10 cellular contexts compared by ENCODE assay signal in genomic region chr7:47978790-47979144, GRCh38. TPM values are rescaled to one million over a fixed set of nuclear protein-coding genes. Genes with fewer than 3 reads are reported as not detected.
DNase-seq lines count a peak whose midpoint lies in the region; ATAC-seq, FAIRE-seq and TF ChIP-seq lines count a peak whose summit lies in the region.
"Had no signal": no experiment of that assay in that cellular context is flagged by ENCODE, and none has a peak within 500 bp of the region (broad histone marks: within the 10 kb centered on the region; RNA-seq: fewer than 3 reads in every experiment).

No MANE protein-coding gene starts in this region.

- H3K27ac ChIP-seq in K562 (ENCODE audit: extremely low read depth, low read depth, low read length): peak overlapping the region; percentile 82
- peak overlapping the region; percentile 84 for H3K27ac ChIP-seq in lower lobe of right lung
- H3K27ac ChIP-seq in transverse colon: peak overlapping the region; percentile 83 to 91 (median 88)

- H3K79me2 ChIP-seq in K562 (ENCODE audit: control insufficient read depth, insufficient read depth, low read length): peaks cover 16% of the 10 kb centered on the region

- TF ChIP-seq POLR2A in K562 (conservative IDR thresholded peaks at IDR 0.05) (no peak), transverse colon (IDR thresholded peaks at IDR 0.05) (no peak)

- TF ChIP-seq RAD21 in K562 (CRISPR knock-in tag; conservative IDR thresholded peaks at IDR 0.05 in 1 of 2, IDR thresholded peaks at IDR 0.05 in 1 of 2): no peak

- CTCF ChIA-PET in K562 (lab: Yijun Ruan, JAX; ENCODE audit: low intra/inter-chr PET ratio): no interaction called here

- in situ Hi-C loops in K562 (cut with MboI): no loop called here
- in situ Hi-C loops in transverse colon (cut with MboI; ENCODE audit: low pct_ligation_motif_present in 1 of 4, low pct_unique_long_range_greater_than_20kb in 1 of 4, low sequenced_read_pairs in 3 of 4): no loop called here

- peak overlapping the region; percentile 94 for H3K27ac Mint-ChIP-seq in activated T-cell treated with anti-CD3 and anti-CD28 coated beads, Interleukin-2, amount 50 U/mL, for 24 hours

- H3K4me1 ChIP-seq in K562 (replicated peaks in 1 of 2; ENCODE audit: control insufficient read depth in 2 of 2, insufficient read depth in 2 of 2, low read length in 2 of 2) (peaks cover 5 to 6% of the 10 kb centered on the region in 2 experiments; a peak in 4 of 5 replicates), lower lobe of right lung (peaks cover 18% of the 10 kb centered on the region), transverse colon (peaks cover 7 to 10% (median 9%) of the 10 kb centered on the region in 4 donors)

- H3K36me3 Mint-ChIP-seq in activated T-cell treated with anti-CD3 and anti-CD28 coated beads, Interleukin-2, amount 50 U/mL, for 24 hours (ENCODE audit: low read depth): peaks cover 54% of the 10 kb centered on the region

- POLR2A ChIA-PET in K562 (lab: Yijun Ruan, JAX): interaction anchor here (0.6 to 0.9 kb wide), 3 partner anchors 10 to 110 kb away, joined by 3 to 4 read pairs (median 4); no protein-coding TSS in a partner anchor

- H3K9me1 ChIP-seq in K562 (ENCODE audit: control insufficient read depth, insufficient read depth, low read length): no peaks in the 10 kb centered on the region

- H3K4me3 ChIP-seq in K562 (peak overlapping the region; percentile 53), lower lobe of right lung (peak overlapping the region; percentile 75), transverse colon (peak overlapping the region; percentile 54 to 79 (median 65))

- no peaks in the 10 kb centered on the region for H3K27me3 Mint-ChIP-seq in activated T-cell treated with anti-CD3 and anti-CD28 coated beads, Interleukin-2, amount 50 U/mL, for 24 hours

- no peak for DNase-seq in activated T-cell treated with anti-CD3 and anti-CD28 coated beads, Interleukin-2, amount 50 U/mL, for 24 hours
- DNase-seq in activated T-cell treated with anti-CD3 and anti-CD28 coated beads, Interleukin-2, amount 50 U/mL, for 1 hour: no peak
- DNase-seq in K562 (ENCODE audit: extremely low read depth in 1 of 4, low spot score in 3 of 4) (no peak), lower lobe of right lung (no peak), transverse colon (no peak), NCI-H748 (lab: John Stamatoyannopoulos, UW; ENCODE audit: unreplicated experiment) (no peak)
- no peak for DNase-seq in activated CD4-positive, alpha-beta T cell treated with anti-CD3 and anti-CD28 coated beads for 1 hour

- H3K4me1 Mint-ChIP-seq in activated T-cell treated with anti-CD3 and anti-CD28 coated beads, Interleukin-2, amount 50 U/mL, for 24 hours (ENCODE audit: low read depth): peaks cover 38% of the 10 kb centered on the region

- no peaks in the 10 kb centered on the region for H3K27me3 ChIP-seq in K562 (ENCODE audit: control insufficient read depth in 2 of 2, insufficient read depth in 2 of 2, low read length in 2 of 2)
- H3K27me3 ChIP-seq in lower lobe of right lung (ENCODE audit: low read depth): no peaks in the 10 kb centered on the region
- no peaks in the 10 kb centered on the region for H3K27me3 ChIP-seq in transverse colon

- WGBS in K562 (ENCODE audit: insufficient coverage, low coverage, missing lambda C conversion rate): 0% methylated on average over 4 of the region's 4 CpGs
- WGBS in transverse colon (ENCODE audit: low coverage in 1 of 2), 2 donors: 4 to 7% methylated on average over 4 of the region's 4 CpGs

- TF ChIP-seq EP300 in K562 (IDR thresholded peaks at IDR 0.05; ENCODE audit: low read length): no peak
- TF ChIP-seq EP300 in transverse colon (IDR thresholded peaks at IDR 0.05; ENCODE audit: low read depth): no peak

- ATAC-seq in K562: no peak
- no peak for ATAC-seq in lower lobe of right lung
- no peak for ATAC-seq in HG02870 (IDR thresholded peaks at IDR 0.05; ENCODE audit: unreplicated experiment)

- intact Hi-C loops in K562 (cut with micrococcal nuclease) (loop anchor here (2.0 kb wide), 1 partner anchor 110 kb away; the partner anchor contains the start of gene UPP1), lower lobe of right lung (cut with DNase I) (no loop called here), transverse colon (cut with DNase I; ENCODE audit: low total_unique reads) (no loop called here)

- H3K36me3 ChIP-seq in K562 (ENCODE audit: control insufficient read depth, insufficient read depth, low read length) (peaks cover 46% of the 10 kb centered on the region), lower lobe of right lung (peaks cover 48% of the 10 kb centered on the region), transverse colon (peaks cover 0 to 35% (median 19%) of the 10 kb centered on the region in 4 donors)

- TSS peak; percentile 69 for BruUV-seq in K562 (replicated peaks; lab: Mats Ljungman, UMichigan)

- no peaks in the 10 kb centered on the region for H4K20me1 ChIP-seq in K562 (replicated peaks; ENCODE audit: control insufficient read depth, insufficient read depth, low read length)

- H3K9ac ChIP-seq in K562 (ENCODE audit: insufficient read depth in 1 of 2, low read depth in 2 of 2, low read length in 2 of 2): peak overlapping the region; percentile 77 to 85; a peak in 3 of 4 replicates

- H2AFZ ChIP-seq in K562 (ENCODE audit: low read depth, low read length): peak overlapping the region; percentile 86

- H3K4me3 Mint-ChIP-seq in activated T-cell treated with anti-CD3 and anti-CD28 coated beads, Interleukin-2, amount 50 U/mL, for 24 hours: peak overlapping the region; percentile 87

- H3K4me2 ChIP-seq in K562 (ENCODE audit: insufficient read depth, low read length): peak overlapping the region; percentile 98

- FAIRE-seq in K562 (lab: Jason Lieb, UNC): no peak
- FAIRE-seq: islet of Langerhans had no signal

- no peak for TF ChIP-seq CTCF in K562 (IDR thresholded peaks at IDR 0.05 in 2 of 3, conservative IDR thresholded peaks at IDR 0.05 in 1 of 3; ENCODE audit: insufficient read depth in 2 of 3, low read depth in 1 of 3, low read length in 3 of 3)
- TF ChIP-seq CTCF in lower lobe of right lung (IDR thresholded peaks at IDR 0.05): no peak
- TF ChIP-seq CTCF in transverse colon (IDR thresholded peaks at IDR 0.05): no peak

- H3K9me3 Mint-ChIP-seq in activated T-cell treated with anti-CD3 and anti-CD28 coated beads, Interleukin-2, amount 50 U/mL, for 24 hours: no peaks in the 10 kb centered on the region

- H3K9me3 ChIP-seq in K562 (replicated peaks; ENCODE audit: control insufficient read depth, insufficient read depth, low read depth, low read length) (no peaks in the 10 kb centered on the region), lower lobe of right lung (no peaks in the 10 kb centered on the region), transverse colon (no peaks in the 10 kb centered on the region)

RNA-seq across cellular contexts. Expression of gene HUS1, which starts 0.6 kb away (rescaled TPM):
- total RNA-seq in K562 (2011; cell fraction: chromatin; rRNA removed; ENCODE audit: low replicate concordance): 34.7 and 59.2 TPM in 2 replicates
- total RNA-seq in K562 (2011; cell fraction: nucleolus; rRNA removed): 25.5 and 27.2 TPM in 2 replicates
- 39.0 and 46.1 TPM in 2 replicates for total RNA-seq in K562 (2011; cell fraction: nucleoplasm; rRNA removed)
- total RNA-seq in K562 (2014; rRNA removed) (9.8 and 11.5 TPM in 2 replicates), K562 (2014; rRNA removed; fragmentation: Illumina TruSeq; extraction: Trizol) (14.5 and 15.8 TPM in 2 replicates), K562 (2015; rRNA removed; fragmentation: Illumina TruSeq; extraction: Trizol) (16.0 and 17.1 TPM in 2 replicates), K562 (2021) (15.3 and 19.8 TPM in 2 replicates), lower lobe of right lung (39.2 TPM), transverse colon (10 to 100 TPM; 37.2 to 74.8 (median 52.3) TPM)
- polyA plus RNA-seq in K562 (2011; rRNA removed) (14.3 and 17.1 TPM in 2 replicates), K562 (2014; fragmentation: Illumina TruSeq; extraction: Trizol) (16.5 and 20.8 TPM in 2 replicates), K562 (2014; fragmentation: Nextera tagmentation; extraction: Ambion mirVana) (10 to 100 TPM; 25.2 to 27.0 TPM), K562 (2014; rRNA removed) (14.7 and 15.9 TPM in 2 replicates)
- 6.6 and 10.8 TPM in 2 replicates for polyA plus RNA-seq in K562 (2011; cell fraction: cytosol; rRNA removed)
- 11.5 and 11.6 TPM in 2 replicates for polyA plus RNA-seq in K562 (2011; cell fraction: nucleus; rRNA removed)
- polyA plus RNA-seq in K562 (2012): 12.0 and 13.5 TPM in 2 replicates
- polyA minus RNA-seq in K562 (2011; rRNA and poly(A)+ RNA removed): 31.4 and 32.2 TPM in 2 replicates
- 10.0 and 12.7 TPM in 2 replicates for polyA minus RNA-seq in K562 (2011; cell fraction: cytosol; rRNA and poly(A)+ RNA removed)
- polyA minus RNA-seq in K562 (2011; cell fraction: nucleus; rRNA and poly(A)+ RNA removed): 18.6 and 20.5 TPM in 2 replicates

RNA-seq across cellular contexts. Expression of gene PKD1L1, which starts 30.5 kb away (rescaled TPM):
- 0.04 TPM in 1 of 2 replicates, not detected in the other for total RNA-seq in K562 (2011; cell fraction: chromatin; rRNA removed; ENCODE audit: low replicate concordance)
- total RNA-seq in K562 (2011; cell fraction: nucleolus; rRNA removed): not detected in 2 replicates
- not detected in 2 replicates for total RNA-seq in K562 (2011; cell fraction: nucleoplasm; rRNA removed)
- not detected in 2 replicates for total RNA-seq in K562 (2014; rRNA removed)
- total RNA-seq in K562 (2014; rRNA removed; fragmentation: Illumina TruSeq; extraction: Trizol): not detected in 2 replicates
- not detected in 2 replicates for total RNA-seq in K562 (2015; rRNA removed; fragmentation: Illumina TruSeq; extraction: Trizol)
- 0.02 TPM in 1 of 2 replicates, not detected in the other for total RNA-seq in K562 (2021)
- 0.01 TPM in 1 of 2 replicates, not detected in the other for polyA plus RNA-seq in K562 (2011; rRNA removed)
- not detected in 2 replicates for polyA plus RNA-seq in K562 (2011; cell fraction: cytosol; rRNA removed)
- 0.01 and 0.03 TPM in 2 replicates for polyA plus RNA-seq in K562 (2011; cell fraction: nucleus; rRNA removed)
- 0.03 TPM in 1 of 2 replicates, not detected in the other for polyA plus RNA-seq in K562 (2012)
- polyA plus RNA-seq in K562 (2014; fragmentation: Illumina TruSeq; extraction: Trizol): 0.01 TPM in 1 of 2 replicates, not detected in the other
- not detected for polyA plus RNA-seq in K562 (2014; fragmentation: Nextera tagmentation; extraction: Ambion mirVana)
- polyA plus RNA-seq in K562 (2014; rRNA removed): 0.04 TPM in 1 of 2 replicates, not detected in the other
- not detected in 2 replicates for polyA minus RNA-seq in K562 (2011; rRNA and poly(A)+ RNA removed)
- not detected in 2 replicates for polyA minus RNA-seq in K562 (2011; cell fraction: cytosol; rRNA and poly(A)+ RNA removed)
- under 0.01 TPM in 1 of 2 replicates, not detected in the other for polyA minus RNA-seq in K562 (2011; cell fraction: nucleus; rRNA and poly(A)+ RNA removed)
- 0.59 TPM for total RNA-seq in lower lobe of right lung
- 10 to 100 TPM in 2 of 4 donors, 1 to 10 TPM in 1, under 1 TPM in 1; 0.41 to 37.4 (median 17.5) TPM for total RNA-seq in transverse colon

RNA-seq across cellular contexts. Expression of gene SUN3, which starts 50.1 kb away (rescaled TPM):
- total RNA-seq in K562 (2011; cell fraction: chromatin; rRNA removed; ENCODE audit: low replicate concordance): not detected in 2 replicates
- total RNA-seq in K562 (2011; cell fraction: nucleolus; rRNA removed): not detected in 2 replicates
- total RNA-seq in K562 (2011; cell fraction: nucleoplasm; rRNA removed): not detected in 2 replicates
- total RNA-seq in K562 (2014; rRNA removed) (not detected in 2 replicates), K562 (2014; rRNA removed; fragmentation: Illumina TruSeq; extraction: Trizol) (not detected in 2 replicates), K562 (2015; rRNA removed; fragmentation: Illumina TruSeq; extraction: Trizol) (0.19 TPM in 1 of 2 replicates, not detected in the other), K562 (2021) (not detected in 2 replicates), lower lobe of right lung (not detected), transverse colon (not detected)
- polyA plus RNA-seq in K562 (2011; rRNA removed) (not detected in 2 replicates), K562 (2014; fragmentation: Illumina TruSeq; extraction: Trizol) (not detected in 2 replicates), K562 (2014; fragmentation: Nextera tagmentation; extraction: Ambion mirVana) (under 1 TPM; 0.04 to 0.06 TPM), K562 (2014; rRNA removed) (0.24 TPM in 1 of 2 replicates, not detected in the other)
- not detected in 2 replicates for polyA plus RNA-seq in K562 (2011; cell fraction: cytosol; rRNA removed)
- polyA plus RNA-seq in K562 (2011; cell fraction: nucleus; rRNA removed): not detected in 2 replicates
- 0.12 and 0.91 TPM in 2 replicates for polyA plus RNA-seq in K562 (2012)
- not detected in 2 replicates for polyA minus RNA-seq in K562 (2011; rRNA and poly(A)+ RNA removed)
- not detected in 2 replicates for polyA minus RNA-seq in K562 (2011; cell fraction: cytosol; rRNA and poly(A)+ RNA removed)
- polyA minus RNA-seq in K562 (2011; cell fraction: nucleus; rRNA and poly(A)+ RNA removed): not detected in 2 replicates
- total RNA-seq: Daoy had no signal

RNA-seq across cellular contexts. Expression of gene C7orf57, which starts 56.6 kb away (rescaled TPM):
- not detected in 2 replicates for total RNA-seq in K562 (2011; cell fraction: chromatin; rRNA removed; ENCODE audit: low replicate concordance)
- not detected in 2 replicates for total RNA-seq in K562 (2011; cell fraction: nucleolus; rRNA removed)
- not detected in 2 replicates for total RNA-seq in K562 (2011; cell fraction: nucleoplasm; rRNA removed)
- total RNA-seq in K562 (2014; rRNA removed) (not detected in 2 replicates), K562 (2014; rRNA removed; fragmentation: Illumina TruSeq; extraction: Trizol) (not detected in 2 replicates), K562 (2015; rRNA removed; fragmentation: Illumina TruSeq; extraction: Trizol) (not detected in 2 replicates), K562 (2021) (not detected in 2 replicates), lower lobe of right lung (1.6 TPM), transverse colon (not detected)
- polyA plus RNA-seq in K562 (2011; rRNA removed) (not detected in 2 replicates), K562 (2014; fragmentation: Illumina TruSeq; extraction: Trizol) (not detected in 2 replicates), K562 (2014; fragmentation: Nextera tagmentation; extraction: Ambion mirVana) (not detected), K562 (2014; rRNA removed) (not detected in 2 replicates)
- polyA plus RNA-seq in K562 (2011; cell fraction: cytosol; rRNA removed): not detected in 2 replicates
- not detected in 2 replicates for polyA plus RNA-seq in K562 (2011; cell fraction: nucleus; rRNA removed)
- not detected in 2 replicates for polyA plus RNA-seq in K562 (2012)
- not detected in 2 replicates for polyA minus RNA-seq in K562 (2011; rRNA and poly(A)+ RNA removed)
- polyA minus RNA-seq in K562 (2011; cell fraction: cytosol; rRNA and poly(A)+ RNA removed): not detected in 2 replicates
- polyA minus RNA-seq in K562 (2011; cell fraction: nucleus; rRNA and poly(A)+ RNA removed): not detected in 2 replicates
